Comparison of ENCODE assay signal across 29 cellular contexts in the genomic region with DNA sequence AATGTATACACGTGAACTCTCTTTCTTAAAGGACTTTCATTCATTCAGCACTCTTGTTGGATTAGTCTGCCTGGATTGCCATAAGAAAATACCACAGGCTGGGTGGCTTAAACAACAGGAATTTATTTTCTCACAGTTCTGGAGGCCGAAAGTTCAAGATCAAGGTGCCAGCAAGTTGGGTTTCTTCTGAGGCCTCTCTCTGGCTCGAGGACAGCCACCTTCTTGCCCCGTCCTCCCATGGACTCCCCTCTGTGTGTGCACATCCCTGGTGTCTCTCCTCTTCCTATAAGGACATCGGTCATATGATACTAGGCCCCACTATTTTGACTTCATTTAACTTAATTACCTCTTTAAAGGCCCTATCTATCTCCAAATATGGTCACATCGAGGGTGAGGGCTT.
A peak's percentile ranks its signal among the peaks of the same experiment; 100 is the strongest.
DNase-seq lines count a peak whose midpoint lies in the region; TF ChIP-seq lines count a peak whose summit lies in the region.
"Had no signal": no experiment of that assay in that cellular context is flagged by ENCODE, and none has a peak within 500 bp of the region (broad histone marks: within the 10 kb centered on the region; RNA-seq: fewer than 3 reads in every experiment).

No MANE protein-coding gene starts in this region.

- H3K4me1 ChIP-seq in vagina: no peaks in the 10 kb centered on the region
- H3K4me1 ChIP-seq in adrenal gland (replicated peaks in 1 of 2): no peaks in the 10 kb centered on the region
- H3K4me1 ChIP-seq: A549, BE2C, BLaER1, Caco-2 had no signal

- DNase-seq in islet precursor cell: peak; percentile 11
- peak; percentile 56 to 58 for DNase-seq in vagina (ENCODE audit: extremely low spot score in 2 of 2)
- DNase-seq in adrenal gland: no peak
- DNase-seq in NCI-H2227 treated with DMSO at 0.1 percent for 48 hours (lab: John Stamatoyannopoulos, UW): no peak
- DNase-seq: 8988T; ACHN; AML-193; BE2C; C1 segment of cervical spinal cord; Caco-2; Calu3; CD4-positive, alpha-beta memory T cell; CD4-positive, alpha-beta T cell; CD4-positive, CD25-positive, alpha-beta regulatory T cell; CD8-positive, alpha-beta memory T cell; CD8-positive, alpha-beta T cell; COR-L47; DMS 273 treated with DMSO at 0.1 percent for 48 hours; DMS153; DMS53; DMS79; DMS79 treated with DMSO at 0.1 percent for 48 hours; DND-41; EL had no signal

- H3K27me3 ChIP-seq in vagina (no peaks in the 10 kb centered on the region), adrenal gland (no peaks in the 10 kb centered on the region)
- H3K27me3 ChIP-seq: BE2C; BLaER1; BLaER1 treated with 17β-estradiol and CSF1 and Interleukin-3, amounts not matched to agents 10 nM and 100 nM had no signal

- H3K4me3 ChIP-seq in vagina (no peak overlapping the region), adrenal gland (no peak overlapping the region)
- H3K4me3 ChIP-seq: A549; BLaER1; BLaER1 treated with 17β-estradiol and CSF1 and Interleukin-3, amounts not matched to agents 10 nM and 100 nM had no signal

- intact Hi-C loops in vagina (cut with DNase I) (no loop called here), adrenal gland (cut with DNase I) (no loop called here)

- H3K27ac ChIP-seq in vagina (no peak overlapping the region), adrenal gland (no peak overlapping the region)
- H3K27ac ChIP-seq: 22Rv1; A549; BLaER1; BLaER1 treated with 17β-estradiol and CSF1 and Interleukin-3, amounts not matched to agents 10 nM and 100 nM; C4-2B had no signal

- H3K9me3 ChIP-seq in vagina (no peaks in the 10 kb centered on the region), adrenal gland (replicated peaks in 1 of 3) (no peaks in the 10 kb centered on the region)
- H3K9me3 ChIP-seq: A549, BE2C, Caco-2 had no signal

- H3K36me3 ChIP-seq in vagina: no peaks in the 10 kb centered on the region
- H3K36me3 ChIP-seq in adrenal gland (replicated peaks in 1 of 2): no peaks in the 10 kb centered on the region
- H3K36me3 ChIP-seq: BE2C; BLaER1; BLaER1 treated with 17β-estradiol and CSF1 and Interleukin-3, amounts not matched to agents 10 nM and 100 nM had no signal

- no peak for TF ChIP-seq CTCF in vagina (IDR thresholded peaks at IDR 0.05)
- TF ChIP-seq CTCF in adrenal gland (IDR thresholded peaks at IDR 0.05): no peak

- 92 to 97% (median 95%) methylated on average over 6 of the region's 6 CpGs for WGBS in adrenal gland, 4 donors

- TF ChIP-seq POLR2A in vagina (IDR thresholded peaks at IDR 0.05) (no peak), adrenal gland (IDR thresholded peaks at IDR 0.05) (no peak)

Comparison
In these comparisons a context has a peak if more than half of its experiments do, and no peak if none do; other contexts are left out.
1. DNase-seq: peak in islet precursor cell (single experiment) and vagina (2 of 2); none in adrenal gland (0 of 7) and NCI-H2227 treated with DMSO at 0.1 percent for 48 hours (single experiment).